ENCODE assay signal across 8 cellular contexts in genomic region chr15:82445420-82445819, GRCh38. TPM values are rescaled to one million over a fixed set of nuclear protein-coding genes. Genes with fewer than 3 reads are reported as not detected.
DNase-seq lines count a peak whose midpoint lies in the region; ATAC-seq and TF ChIP-seq lines count a peak whose summit lies in the region.
"Not testable (repeated sequence)": the region's sequence is repeated elsewhere in the genome, so short reads cannot be mapped to it uniquely, and the experiment has no call there.

No MANE protein-coding gene starts in this region.

- H3K27ac ChIP-seq in CD4-positive, alpha-beta T cell (ENCODE audit: low read depth, low read length); OCI-LY3 (ENCODE audit: low read length); mesenchymal stem cell (ENCODE audit: low read length, poor library complexity, severe bottlenecking); skeletal muscle tissue (ENCODE audit: low read depth, low read length): not testable (repeated sequence)
- peak overlapping the region; percentile 67 to 89 (median 83) for H3K27ac ChIP-seq in tibial nerve

- intact Hi-C loops in CD4-positive, alpha-beta T cell (cut with DNase I, micrococcal nuclease), result not testable (repeated sequence)

- H3K4me3 Mint-ChIP-seq in CD4-positive, alpha-beta T cell, result peak overlapping the region; percentile 15

- not testable (repeated sequence) for H3K9me3 Mint-ChIP-seq in CD4-positive, alpha-beta T cell

- H3K4me1 Mint-ChIP-seq in CD4-positive, alpha-beta T cell (ENCODE audit: low read depth), result not testable (repeated sequence)

- H2BK15ac ChIP-seq in mesenchymal stem cell (ENCODE audit: low read depth, poor library complexity, severe bottlenecking), result not testable (repeated sequence)

- H3K23ac ChIP-seq in mesenchymal stem cell (ENCODE audit: low read length in 2 of 2), result not testable (repeated sequence)

- H3K9me3 ChIP-seq in CD4-positive, alpha-beta T cell (ENCODE audit: control insufficient read depth, low read length); OCI-LY3 (ENCODE audit: insufficient read depth, low read length); mesenchymal stem cell (ENCODE audit: control insufficient read depth, low read length); skeletal muscle tissue (ENCODE audit: control insufficient read depth in 3 of 3, low read length in 3 of 3); tibial nerve: not testable (repeated sequence)

- in situ Hi-C loops in astrocyte of the spinal cord (cut with HindIII; ENCODE audit: low sequenced_read_pairs), result not testable (repeated sequence)

- H2AK5ac ChIP-seq in mesenchymal stem cell (ENCODE audit: low read length, severe bottlenecking), result not testable (repeated sequence)

- H3K4me3 ChIP-seq in OCI-LY3 (ENCODE audit: low read length), result peak overlapping the region; percentile 71
- H3K4me3 ChIP-seq in astrocyte of the spinal cord (ENCODE audit: low read depth, low read length), result peak overlapping the region; percentile 45
- peak overlapping the region; percentile 44 for H3K4me3 ChIP-seq in fibroblast of the aortic adventitia (ENCODE audit: low read depth, low read length)
- H3K4me3 ChIP-seq in mesenchymal stem cell (ENCODE audit: insufficient read depth in 1 of 2, low read depth in 1 of 2, low read length in 2 of 2), result peak overlapping the region; percentile 37 to 42
- H3K4me3 ChIP-seq in skeletal muscle tissue (ENCODE audit: low read length in 3 of 3), result peak overlapping the region in 2 of 3 donors; percentile 43 to 45
- peak overlapping the region; percentile 33 to 53 (median 46) for H3K4me3 ChIP-seq in tibial nerve

- not testable (repeated sequence) for ATAC-seq in CD4-positive, alpha-beta T cell (ENCODE audit: poor library complexity)

- H2BK120ac ChIP-seq in mesenchymal stem cell (ENCODE audit: low read depth, low read length), result not testable (repeated sequence)

- peak overlapping the region; percentile 49 for H4K8ac ChIP-seq in mesenchymal stem cell (ENCODE audit: low read length)

- not testable (repeated sequence) for H4K91ac ChIP-seq in mesenchymal stem cell (ENCODE audit: low read length)

- not testable (repeated sequence) for H3K4ac ChIP-seq in mesenchymal stem cell (ENCODE audit: low read depth in 1 of 2, low read length in 2 of 2)

- H3K4me2 ChIP-seq in OCI-LY3 (ENCODE audit: low read length), result peak overlapping the region; percentile 56
- peak overlapping the region; percentile 82 for H3K4me2 ChIP-seq in mesenchymal stem cell (ENCODE audit: low read length, poor library complexity, severe bottlenecking)

- H3K14ac ChIP-seq in mesenchymal stem cell (ENCODE audit: low read length in 2 of 2), result not testable (repeated sequence)

- CTCF ChIA-PET in CD4-positive, alpha-beta T cell (lab: Charles Lee), result not testable (repeated sequence)

- H2BK12ac ChIP-seq in mesenchymal stem cell (ENCODE audit: low read length in 2 of 2), result not testable (repeated sequence)

- peak overlapping the region; percentile 48; the same call in 1 of the 2 replicates for H3K9ac ChIP-seq in OCI-LY3 (ENCODE audit: low read length)
- H3K9ac ChIP-seq in mesenchymal stem cell (ENCODE audit: low read length), result peak overlapping the region; percentile 51
- peak overlapping the region in 1 of 3 donors; percentile 40 for H3K9ac ChIP-seq in skeletal muscle tissue (ENCODE audit: low read depth in 1 of 3, low read length in 3 of 3)

- H4K20me1 ChIP-seq in OCI-LY3 (ENCODE audit: insufficient read depth, low read length), result not testable (repeated sequence)

- H3K27ac Mint-ChIP-seq in CD4-positive, alpha-beta T cell, result not testable (repeated sequence)

- not testable (repeated sequence) for H3K36me3 ChIP-seq in OCI-LY3 (replicated peaks; ENCODE audit: low read depth, low read length); mesenchymal stem cell (ENCODE audit: control insufficient read depth in 1 of 2, insufficient read depth in 2 of 2, low read depth in 1 of 2, low read length in 2 of 2); skeletal muscle tissue (ENCODE audit: control insufficient read depth in 3 of 3, insufficient read depth in 3 of 3, low read length in 3 of 3); tibial nerve

- H2AFZ ChIP-seq in OCI-LY3 (ENCODE audit: low read depth, low read length), result peak overlapping the region; percentile 46; the same call in 1 of the 2 replicates
- peak overlapping the region; percentile 63 for H2AFZ ChIP-seq in mesenchymal stem cell (ENCODE audit: low read depth, low read length)

- H2BK5ac ChIP-seq in mesenchymal stem cell (ENCODE audit: low read depth, low read length, poor library complexity, severe bottlenecking), result not testable (repeated sequence)

- not testable (repeated sequence) for TF ChIP-seq EP300 in tibial nerve (IDR thresholded peaks at IDR 0.05)

- not testable (repeated sequence) for H3K79me2 ChIP-seq in OCI-LY3 (ENCODE audit: low read length)

- not testable (repeated sequence) for TF ChIP-seq CTCF in CD4-positive, alpha-beta T cell (IDR thresholded peaks at IDR 0.05); astrocyte of the spinal cord (IDR thresholded peaks at IDR 0.05; ENCODE audit: low read depth, low read length); fibroblast of the aortic adventitia (IDR thresholded peaks at IDR 0.05; ENCODE audit: insufficient read depth, low read length)
- TF ChIP-seq CTCF in OCI-LY3 (IDR thresholded peaks at IDR 0.05; ENCODE audit: low read depth, low read length), result 0 out of 2 replicates have a peak, but pooled peaks have one; percentile 8
- TF ChIP-seq CTCF in tibial nerve (IDR thresholded peaks at IDR 0.05), result peak in 1 of 5 experiments; percentile 23

- DNase-seq in CD4-positive, alpha-beta T cell, result peak in 9 of 10 experiments; percentile 0 to 54 (median 9)
- DNase-seq in activated CD8-positive, alpha-beta memory T cell treated with anti-CD3 and anti-CD28 coated beads for 1 hour (ENCODE audit: extremely low read depth in 1 of 2, low read depth in 1 of 2), result peak; percentile 0 to 11
- DNase-seq in astrocyte of the spinal cord (ENCODE audit: low read depth, low spot score); fibroblast of the aortic adventitia (ENCODE audit: low read depth); mesenchymal stem cell: not testable (repeated sequence)
- DNase-seq in tibial nerve (ENCODE audit: low spot score in 2 of 2), result peak; percentile 5 to 17

- not testable (repeated sequence) for TF ChIP-seq POLR2A in tibial nerve (IDR thresholded peaks at IDR 0.05)

- H3K27me3 Mint-ChIP-seq in CD4-positive, alpha-beta T cell, result not testable (repeated sequence)

- not testable (repeated sequence) for H3K36me3 Mint-ChIP-seq in CD4-positive, alpha-beta T cell (ENCODE audit: low read depth)

- not testable (repeated sequence) for H3K4me1 ChIP-seq in OCI-LY3 (ENCODE audit: low read length); mesenchymal stem cell (ENCODE audit: control insufficient read depth, insufficient read depth, low read depth, low read length); skeletal muscle tissue (ENCODE audit: control insufficient read depth in 3 of 3, insufficient read depth in 3 of 3, low read length in 3 of 3); tibial nerve

- no CpG with 5 or more reads among the region's 32 CpGs for WGBS in mesenchymal stem cell
- WGBS in tibial nerve, 2 donors, result 0 to 1% methylated on average over 3 to 14 of the region's 32 CpGs

- POLR2A ChIA-PET in CD4-positive, alpha-beta T cell (lab: Charles Lee), result not testable (repeated sequence)

- not testable (repeated sequence) for H3K27me3 ChIP-seq in CD4-positive, alpha-beta T cell (ENCODE audit: control insufficient read depth, insufficient read depth, low read length); OCI-LY3 (ENCODE audit: low read depth, low read length); mesenchymal stem cell (ENCODE audit: control insufficient read depth in 1 of 2, insufficient read depth in 1 of 2, low read length in 2 of 2); skeletal muscle tissue (ENCODE audit: control insufficient read depth in 3 of 3, insufficient read depth in 3 of 3, low read length in 3 of 3); tibial nerve

- H3K79me1 ChIP-seq in mesenchymal stem cell (replicated peaks; ENCODE audit: low read length, poor library complexity, severe bottlenecking), result not testable (repeated sequence)

- peak overlapping the region in 1 of 2 experiments; percentile 24 for H3K18ac ChIP-seq in mesenchymal stem cell (ENCODE audit: low read depth in 1 of 2, low read length in 2 of 2)

RNA-seq across cellular contexts. Expression of gene GOLGA6L9, which starts 15.8 kb away (rescaled TPM):
- 1 to 10 TPM; 2.0 to 2.7 TPM for total RNA-seq in CD4-positive, alpha-beta T cell
- total RNA-seq in fibroblast of the aortic adventitia (ENCODE audit: low replicate concordance), result 1.2 and 6.3 TPM in 2 replicates
- 2.6 TPM for polyA plus RNA-seq in mesenchymal stem cell (2013, experiment 1 of 2)
- polyA plus RNA-seq in mesenchymal stem cell (2013, experiment 2 of 2), result 2.0 TPM
- 4.2 TPM for total RNA-seq in skeletal muscle tissue
- total RNA-seq in tibial nerve, result 1 to 10 TPM; 2.1 to 3.3 (median 2.9) TPM
